ENCODE assay signal across 9 cellular contexts in the genomic region with DNA sequence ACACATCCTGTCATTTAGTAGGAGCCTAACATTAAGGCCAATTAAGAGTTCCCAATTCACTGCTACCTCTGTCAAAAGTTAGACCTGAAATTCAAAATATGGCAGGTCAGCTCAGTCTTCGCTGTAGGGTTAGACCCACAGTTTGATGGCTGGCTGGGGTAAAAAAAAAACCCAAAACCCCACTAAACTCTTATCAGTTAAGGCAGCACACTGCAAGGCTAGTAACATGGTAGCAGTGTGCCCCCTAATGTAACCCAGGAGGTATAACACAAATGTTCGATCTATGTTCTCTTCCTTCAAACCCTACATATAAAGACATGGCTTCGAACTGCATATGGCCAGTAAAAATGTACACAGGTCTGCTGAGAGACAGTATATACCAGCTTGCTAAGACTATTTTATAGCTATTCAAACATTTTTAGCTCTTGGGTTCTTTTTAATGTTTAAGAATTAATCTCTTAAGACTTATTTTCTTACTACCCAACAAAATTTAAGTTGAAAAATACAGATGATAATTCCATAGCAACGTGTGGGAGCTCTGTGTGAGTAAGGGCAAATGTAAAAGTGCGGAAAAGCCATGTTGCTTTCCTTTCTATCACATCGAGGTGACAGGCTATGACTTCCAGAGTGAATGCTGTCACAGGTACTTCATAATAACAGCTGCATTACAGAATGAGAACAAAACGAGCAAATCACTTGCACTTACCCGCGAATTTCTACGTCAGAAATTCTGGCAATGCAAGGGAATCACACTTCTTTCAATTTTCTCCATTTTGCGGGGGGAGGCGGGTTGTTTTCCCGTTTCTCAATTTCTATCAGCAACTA.
DNase-seq lines count a peak whose midpoint lies in the region; ATAC-seq and TF ChIP-seq lines count a peak whose summit lies in the region.
"Had no signal": no experiment of that assay in that cellular context is flagged by ENCODE, and none has a peak within 500 bp of the region (broad histone marks: within the 10 kb centered on the region; RNA-seq: fewer than 3 reads in every experiment).

No MANE protein-coding gene starts in this region.

- H3K36me3 ChIP-seq in brain microvascular endothelial cell (replicated peaks): no peaks in the 10 kb centered on the region
- H3K36me3 ChIP-seq: BLaER1 had no signal

- ATAC-seq in HG03571 (IDR thresholded peaks at IDR 0.05; ENCODE audit: unreplicated experiment) (no peak), HG03196 (IDR thresholded peaks at IDR 0.05; ENCODE audit: unreplicated experiment) (no peak)

- H3K27ac Mint-ChIP-seq in osteocyte (ENCODE audit: unreplicated experiment): no peak overlapping the region

- H3K4me1 Mint-ChIP-seq in osteocyte (ENCODE audit: unreplicated experiment): peaks cover 13% of the 10 kb centered on the region

- peak; percentile 66 for TF ChIP-seq CTCF in brain microvascular endothelial cell (IDR thresholded peaks at IDR 0.05; ENCODE audit: low read depth, low read length, missing control alignments)
- peak; percentile 55 for TF ChIP-seq CTCF in osteocyte (IDR thresholded peaks at IDR 0.05)

- POLR2A ChIA-PET in HEK293T (lab: Yijun Ruan, JAX): no interaction called here

- no peak overlapping the region for H3K4me3 ChIP-seq in brain microvascular endothelial cell (ENCODE audit: low read depth, low read length)
- H3K4me3 ChIP-seq: BLaER1 had no signal

- H3K27me3 ChIP-seq in brain microvascular endothelial cell (replicated peaks): no peaks in the 10 kb centered on the region
- H3K27me3 ChIP-seq: BLaER1 had no signal

- H3K4me3 Mint-ChIP-seq in osteocyte (ENCODE audit: unreplicated experiment): no peak overlapping the region

- H3K27me3 Mint-ChIP-seq in osteocyte (ENCODE audit: unreplicated experiment): no peaks in the 10 kb centered on the region

- CTCF ChIA-PET in HEK293T (lab: Yijun Ruan, JAX): no interaction called here

- in situ Hi-C loops in brain microvascular endothelial cell (cut with HindIII; ENCODE audit: low pct_ligation_motif_present, low sequenced_read_pairs): no loop called here

- no peaks in the 10 kb centered on the region for H3K9me3 Mint-ChIP-seq in osteocyte (ENCODE audit: unreplicated experiment)

- DNase-seq in NCI-H2107 treated with DMSO at 0.1 percent for 48 hours (lab: John Stamatoyannopoulos, UW; ENCODE audit: unreplicated experiment): peak; percentile 17
- no peak for DNase-seq in NCI-H2107 (lab: John Stamatoyannopoulos, UW)
- peak; percentile 21 for DNase-seq in HEK293T (ENCODE audit: extremely low spot score)
- peak; percentile 32 for DNase-seq in NCI-H2081 treated with DMSO at 0.1 percent for 48 hours (lab: John Stamatoyannopoulos, UW)
- no peak for DNase-seq in brain microvascular endothelial cell
- no peak for DNase-seq in osteocyte (ENCODE audit: extremely low spot score, unreplicated experiment)

- no peak overlapping the region for H3K27ac ChIP-seq in brain microvascular endothelial cell
- H3K27ac ChIP-seq: BLaER1 had no signal

- peaks cover 37% of the 10 kb centered on the region for H3K36me3 Mint-ChIP-seq in osteocyte (ENCODE audit: unreplicated experiment)

TF ChIP-seq in HEK293T, 16 proteins besides CTCF, POLR2A, EP300 and RAD21:
- TF ChIP-seq ARNT (IDR thresholded peaks at IDR 0.05) (no peak), ELF4 (IDR thresholded peaks at IDR 0.05) (no peak), SP1 (IDR thresholded peaks at IDR 0.05) (no peak), BHLHE40 (IDR thresholded peaks at IDR 0.05; ENCODE audit: borderline replicate concordance) (no peak), HDGF (IDR thresholded peaks at IDR 0.05; ENCODE audit: borderline replicate concordance) (no peak), SUZ12 (IDR thresholded peaks at IDR 0.05) (no peak), L3MBTL2 (conservative IDR thresholded peaks at IDR 0.05) (no peak), FOXA1 (IDR thresholded peaks at IDR 0.05) (no peak), FOXK2 (IDR thresholded peaks at IDR 0.05) (no peak), TARDBP (IDR thresholded peaks at IDR 0.05) (no peak), NFRKB (IDR thresholded peaks at IDR 0.05) (no peak), FOXM1 (IDR thresholded peaks at IDR 0.05; ENCODE audit: borderline replicate concordance) (no peak), LEF1 (IDR thresholded peaks at IDR 0.05; ENCODE audit: borderline replicate concordance) (no peak), CTBP1 (IDR thresholded peaks at IDR 0.05; ENCODE audit: borderline replicate concordance) (no peak), PKNOX1 (IDR thresholded peaks at IDR 0.05) (no peak)

Comparison
In these comparisons a context has a peak if more than half of its experiments do, and no peak if none do; other contexts are left out.
1. DNase-seq: peak in NCI-H2107 treated with DMSO at 0.1 percent for 48 hours (single experiment), HEK293T (single experiment) and NCI-H2081 treated with DMSO at 0.1 percent for 48 hours (single experiment); none in NCI-H2107 (single experiment), brain microvascular endothelial cell (single experiment) and osteocyte (single experiment).